Comparison of ENCODE assay signal across 8 cellular contexts in genomic region chr14:93115920-93116675, GRCh38. TPM values are rescaled to one million over a fixed set of nuclear protein-coding genes. Genes with fewer than 3 reads are reported as not detected.
DNase-seq lines count a peak whose midpoint lies in the region; ATAC-seq and TF ChIP-seq lines count a peak whose summit lies in the region.

Gene ITPK1, minus strand, starts transcription at chr14:93115925. Its CDS starts 762 bp downstream, at chr14:93115163.

- BruUV-seq in MCF 10A (replicated peaks; lab: Mats Ljungman, UMichigan), result TSS peak; percentile 42

- CTCF ChIA-PET in MCF 10A (lab: Yijun Ruan, JAX), result interaction anchor here (0.6 to 13.0 kb wide), 15 partner anchors 10 to 169 kb away, joined by 3 to 336 read pairs (median 3); no protein-coding TSS in a partner anchor

- H3K27ac ChIP-seq in HUES48 (ENCODE audit: low read depth, low read length) (peak within 1 kb of the TSS; percentile 88), skin epidermis (peak within 1 kb of the TSS; percentile 89 to 99 (median 95))

- peaks cover 20% of the 10 kb centered on the region for H3K4me1 ChIP-seq in HUES48 (ENCODE audit: control insufficient read depth, insufficient read depth, low read length)

- TF ChIP-seq CTCF in MCF 10A (IDR thresholded peaks at IDR 0.05; ENCODE audit: unreplicated experiment), result peak; percentile 42

- peak; percentile 50 for ATAC-seq in GM21390 (IDR thresholded peaks at IDR 0.05; ENCODE audit: unreplicated experiment)

- intact Hi-C loops in T-helper 2 cell treated with Interferon-gamma antibody and Interleukin-4, amounts not matched to agents 100 ng/mL and 5 ng/mL, for 36 hours (cut with micrococcal nuclease), result loop anchor here (1.0 kb wide), 2 partner anchors 69 to 91 kb away; partner anchors contain the start of genes GON7, LYSET and UBR7
- intact Hi-C loops in MCF 10A (cut with micrococcal nuclease), result loop anchor here (1.0 kb wide), 1 partner anchor 17 kb away; no protein-coding TSS in a partner anchor

- peak within 1 kb of the TSS; percentile 81 for H3K27ac Mint-ChIP-seq in MCF 10A (ENCODE audit: low read depth, unreplicated experiment)

- no peaks in the 10 kb centered on the region for H3K9me3 ChIP-seq in HUES48 (ENCODE audit: control insufficient read depth, insufficient read depth, low read length)

- no peaks in the 10 kb centered on the region for H3K9me3 Mint-ChIP-seq in MCF 10A (ENCODE audit: unreplicated experiment)

- H3K9ac ChIP-seq in HUES48 (ENCODE audit: low read depth, low read length), result peak within 1 kb of the TSS; percentile 71

- H3K4me3 ChIP-seq in HUES48 (ENCODE audit: low read depth, low read length) (peak within 1 kb of the TSS; percentile 83), skin epidermis (peak within 1 kb of the TSS; percentile 45 to 83 (median 78))

- no peaks in the 10 kb centered on the region for H3K27me3 Mint-ChIP-seq in MCF 10A (ENCODE audit: insufficient read depth, unreplicated experiment)

- peak within 1 kb of the TSS; percentile 84 for H3K4me3 Mint-ChIP-seq in MCF 10A (ENCODE audit: unreplicated experiment)

- peaks cover 22% of the 10 kb centered on the region for H3K4me1 Mint-ChIP-seq in MCF 10A (ENCODE audit: insufficient read depth, unreplicated experiment)

- POLR2A ChIA-PET in MCF 10A (lab: Yijun Ruan, JAX), result interaction anchor here (0.8 to 5.8 kb wide), 5 partner anchors 17 to 90 kb away, joined by 4 to 117 read pairs (median 7); no protein-coding TSS in a partner anchor

- peaks cover 6% of the 10 kb centered on the region for H3K36me3 Mint-ChIP-seq in MCF 10A (ENCODE audit: insufficient read depth, unreplicated experiment)

- peak; percentile 74 for DNase-seq in ELR (ENCODE audit: low read depth)
- peak; percentile 51 for DNase-seq in MCF 10A (ENCODE audit: unreplicated experiment)
- peak; percentile 87 for DNase-seq in iPS-NIHi11 (ENCODE audit: low spot score)
- no peak for DNase-seq in kidney glomerular epithelial cell (lab: John Stamatoyannopoulos, UW)

- no peaks in the 10 kb centered on the region for H3K27me3 ChIP-seq in HUES48 (ENCODE audit: control insufficient read depth, insufficient read depth, low read length)

- no peaks in the 10 kb centered on the region for H3K36me3 ChIP-seq in HUES48 (ENCODE audit: control insufficient read depth, insufficient read depth, low read length)

RNA-seq across cellular contexts. Expression of gene ITPK1, which starts in this region (rescaled TPM):
- total RNA-seq in T-helper 2 cell treated with Interferon-gamma antibody and Interleukin-4, amounts not matched to agents 100 ng/mL and 5 ng/mL, for 36 hours, result 80.6 and 84.1 TPM in 2 replicates
- 84.7 and 133 TPM in 2 replicates for total RNA-seq in MCF 10A (2022)
